In genomic region chr14:68089146-68089715, GRCh38 we compare ENCODE assay signal across 9 cellular contexts.
DNase-seq lines count a peak whose midpoint lies in the region; ATAC-seq and TF ChIP-seq lines count a peak whose summit lies in the region.
"Had no signal": no experiment of that assay in that cellular context is flagged by ENCODE, and none has a peak within 500 bp of the region (broad histone marks: within the 10 kb centered on the region; RNA-seq: fewer than 3 reads in every experiment).

No MANE protein-coding gene starts in this region.

- H3K4me3 Mint-ChIP-seq in brain = peak overlapping the region in 4 of 5 experiments; percentile 63 to 86 (median 80)
- peak overlapping the region in 6 of 10 donors; percentile 0 to 20 (median 2) for H3K4me3 Mint-ChIP-seq in naive thymus-derived CD8-positive, alpha-beta T cell

- peaks cover 8% of the 10 kb centered on the region for H3K36me3 Mint-ChIP-seq in brain
- peaks cover 0 to 7% (median 5%) of the 10 kb centered on the region in 3 donors for H3K36me3 Mint-ChIP-seq in naive thymus-derived CD8-positive, alpha-beta T cell

- H3K27ac Mint-ChIP-seq in brain = peak overlapping the region; percentile 79 to 94 (median 82)
- H3K27ac Mint-ChIP-seq in naive thymus-derived CD8-positive, alpha-beta T cell = peak overlapping the region in 4 of 10 donors; percentile 0 to 27 (median 11)

- peaks cover 13 to 23% (median 20%) of the 10 kb centered on the region in 5 experiments for H3K9me3 Mint-ChIP-seq in brain
- peaks cover 0 to 8% (median 0%) of the 10 kb centered on the region in 9 donors for H3K9me3 Mint-ChIP-seq in naive thymus-derived CD8-positive, alpha-beta T cell

- H3K27me3 Mint-ChIP-seq in brain = no peaks in the 10 kb centered on the region
- H3K27me3 Mint-ChIP-seq in naive thymus-derived CD8-positive, alpha-beta T cell = no peaks in the 10 kb centered on the region

- POLR2A ChIA-PET in naive thymus-derived CD8-positive, alpha-beta T cell (lab: Charles Lee) = interaction anchor here (0.6 kb wide), 1 partner anchor 163 kb away, joined by 3 read pairs; no protein-coding TSS in a partner anchor

- DNase-seq in Caki2 (ENCODE audit: low read depth) (peak; percentile 68), NCI-H1930 (lab: John Stamatoyannopoulos, UW) (peak; percentile 91 to 92), omental fat pad (ENCODE audit: low spot score) (no peak)
- no peak for DNase-seq in naive thymus-derived CD8-positive, alpha-beta T cell
- DNase-seq in stimulated activated naive CD4-positive, alpha-beta T cell treated with Interleukin-2 at 50 U/mL for 16 hours (lab: John Stamatoyannopoulos, UW) = no peak
- no peak for DNase-seq in stimulated activated CD4-positive, alpha-beta T cell treated with anti-CD3 and anti-CD28 coated beads, Interleukin-4, amount 100 ng/mL, for 1 hour
- DNase-seq: stimulated activated CD4-positive, alpha-beta T cell treated with anti-CD3 and anti-CD28 coated beads, Interleukin-4, amount 100 ng/mL, for 24 hours had no signal

- H3K4me1 Mint-ChIP-seq in brain = peaks cover 38% of the 10 kb centered on the region
- peaks cover 12 to 17% (median 15%) of the 10 kb centered on the region in 4 donors for H3K4me1 Mint-ChIP-seq in naive thymus-derived CD8-positive, alpha-beta T cell

- in situ Hi-C loops in Caki2 (cut with HindIII; ENCODE audit: low pct_unique_long_range_greater_than_20kb, low sequenced_read_pairs) = no loop called here

- no peak for ATAC-seq in naive thymus-derived CD8-positive, alpha-beta T cell
- ATAC-seq in omental fat pad (ENCODE audit: low FRiP score) (no peak), HG03342 (IDR thresholded peaks at IDR 0.05; ENCODE audit: unreplicated experiment) (no peak)

- TF ChIP-seq CTCF in brain (conservative IDR thresholded peaks at IDR 0.05) (no peak), omental fat pad (IDR thresholded peaks at IDR 0.05) (no peak)

Comparison
In these comparisons a context has a peak if more than half of its experiments do, and no peak if none do; other contexts are left out.
1. DNase-seq: peak in Caki2 (single experiment) and NCI-H1930 (2 of 2); none in naive thymus-derived CD8-positive, alpha-beta T cell (0 of 10), omental fat pad (single experiment), stimulated activated naive CD4-positive, alpha-beta T cell treated with Interleukin-2 at 50 U/mL for 16 hours (single experiment) and stimulated activated CD4-positive, alpha-beta T cell treated with anti-CD3 and anti-CD28 coated beads, Interleukin-4, amount 100 ng/mL, for 1 hour (single experiment).